ENCODE assay signal across 8 cellular contexts in genomic region chr3:112671930-112672715, GRCh38. TPM values are rescaled to one million over a fixed set of nuclear protein-coding genes. Genes with fewer than 3 reads are reported as not detected.
DNase-seq lines count a peak whose midpoint lies in the region; ATAC-seq and TF ChIP-seq lines count a peak whose summit lies in the region.

No MANE protein-coding gene starts in this region.

- peak overlapping the region; percentile 63 to 66 for H3K4me3 Mint-ChIP-seq in effector memory CD8-positive, alpha-beta T cell
- no peak overlapping the region for H3K4me3 Mint-ChIP-seq in progenitor cell of endocrine pancreas (ENCODE audit: low read depth)

- DNase-seq in EL (peak; percentile 98), NCI-H2171 (lab: John Stamatoyannopoulos, UW) (peak; percentile 27), progenitor cell of endocrine pancreas (ENCODE audit: low spot score, unreplicated experiment) (no peak), NCI-H1105 treated with DMSO at 0.1 percent for 48 hours (lab: John Stamatoyannopoulos, UW) (no peak), HPDE6-E6E7 (ENCODE audit: extremely low spot score) (no peak)
- peak in 2 of 3 experiments; percentile 8 to 25 for DNase-seq in effector memory CD8-positive, alpha-beta T cell

- peak overlapping the region; percentile 88 to 92 for H3K27ac Mint-ChIP-seq in effector memory CD8-positive, alpha-beta T cell
- peak overlapping the region; percentile 17 for H3K27ac Mint-ChIP-seq in progenitor cell of endocrine pancreas

- TF ChIP-seq CTCF in progenitor cell of endocrine pancreas (IDR thresholded peaks at IDR 0.05; ENCODE audit: unreplicated experiment), result no peak

- peaks cover 5% of the 10 kb centered on the region for H3K36me3 Mint-ChIP-seq in effector memory CD8-positive, alpha-beta T cell (ENCODE audit: insufficient read depth)
- no peaks in the 10 kb centered on the region for H3K36me3 Mint-ChIP-seq in progenitor cell of endocrine pancreas (ENCODE audit: insufficient read depth)

- ATAC-seq in effector memory CD8-positive, alpha-beta T cell (replicated peaks), result peak; percentile 76
- ATAC-seq in GM18502 (IDR thresholded peaks at IDR 0.05; ENCODE audit: poor library complexity, unreplicated experiment) (no peak), HG02759 (IDR thresholded peaks at IDR 0.05; ENCODE audit: unreplicated experiment) (no peak)

- H3K27me3 Mint-ChIP-seq in effector memory CD8-positive, alpha-beta T cell, result no peaks in the 10 kb centered on the region
- H3K27me3 Mint-ChIP-seq in progenitor cell of endocrine pancreas, result no peaks in the 10 kb centered on the region

- H3K4me1 Mint-ChIP-seq in effector memory CD8-positive, alpha-beta T cell (ENCODE audit: low read depth in 2 of 2), result peaks cover 55 to 73% of the 10 kb centered on the region in 2 donors
- peaks cover 16% of the 10 kb centered on the region for H3K4me1 Mint-ChIP-seq in progenitor cell of endocrine pancreas (ENCODE audit: low read depth)

- H3K9me3 Mint-ChIP-seq in effector memory CD8-positive, alpha-beta T cell, result no peaks in the 10 kb centered on the region
- H3K9me3 Mint-ChIP-seq in progenitor cell of endocrine pancreas (ENCODE audit: low read depth), result peaks cover 3% of the 10 kb centered on the region

RNA-seq across cellular contexts. Expression of gene CCDC80, which starts 31.2 kb away (rescaled TPM):
- total RNA-seq in progenitor cell of endocrine pancreas, result 9.1 and 13.3 TPM in 2 replicates

Comparison
In these comparisons a context has a peak if more than half of its experiments do, and no peak if none do; other contexts are left out.
1. DNase-seq: peak in EL (single experiment), NCI-H2171 (single experiment) and effector memory CD8-positive, alpha-beta T cell (2 of 3); none in progenitor cell of endocrine pancreas (single experiment), NCI-H1105 treated with DMSO at 0.1 percent for 48 hours (single experiment) and HPDE6-E6E7 (single experiment).